Comparison of ENCODE assay signal across 12 cellular contexts in the genomic region with DNA sequence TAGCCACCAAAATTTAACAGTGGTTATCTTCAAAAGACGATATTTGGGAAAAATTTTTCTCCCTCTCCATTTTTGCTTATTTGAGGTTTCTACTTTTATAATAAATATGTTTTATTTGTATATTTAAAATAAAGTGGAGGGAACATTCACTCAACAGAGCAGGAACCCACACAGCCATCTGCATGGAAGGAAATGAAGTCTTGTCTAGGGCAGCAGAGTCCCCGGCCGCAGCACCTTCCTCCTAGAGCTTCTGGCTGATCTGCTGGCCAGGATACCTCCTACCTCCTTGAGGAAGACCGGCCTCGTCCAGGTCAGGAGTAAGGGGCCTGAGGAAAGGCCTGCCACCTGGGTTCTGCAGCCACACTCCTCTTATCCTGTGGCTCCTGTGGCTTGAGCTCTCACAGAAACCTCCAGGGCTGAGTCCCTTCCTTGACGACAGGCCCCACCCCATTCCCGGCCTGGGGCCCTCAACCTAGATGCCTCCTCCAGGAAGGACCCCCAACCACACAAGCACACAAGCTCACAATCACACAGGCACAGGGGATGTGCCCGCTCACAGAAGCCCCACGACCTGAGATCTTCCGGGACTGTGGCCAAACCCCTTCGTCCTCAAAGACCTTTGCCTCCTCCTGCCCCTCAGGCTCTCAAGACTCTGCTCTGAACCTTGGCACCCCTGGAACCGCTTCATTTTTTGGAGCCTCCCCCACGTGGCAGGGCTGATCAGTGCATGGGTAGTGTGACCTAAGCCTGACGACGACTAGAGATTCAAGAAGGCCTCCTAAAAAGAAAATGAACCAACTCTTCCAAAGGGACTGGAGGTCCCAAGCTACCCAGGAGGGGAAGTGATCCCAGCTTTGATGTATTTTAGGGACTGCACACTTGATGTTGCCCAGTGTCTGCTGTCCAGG. TPM values are rescaled to one million over a fixed set of nuclear protein-coding genes. Genes with fewer than 3 reads are reported as not detected.
A peak's percentile ranks its signal among the peaks of the same experiment; 100 is the strongest.
DNase-seq lines count a peak whose midpoint lies in the region; ATAC-seq, FAIRE-seq and TF ChIP-seq lines count a peak whose summit lies in the region.
"Not testable (repeated sequence)": the region's sequence is repeated elsewhere in the genome, so short reads cannot be mapped to it uniquely, and the experiment has no call there.
"Had no signal": no experiment of that assay in that cellular context is flagged by ENCODE, and none has a peak within 500 bp of the region (broad histone marks: within the 10 kb centered on the region; RNA-seq: fewer than 3 reads in every experiment).

No MANE protein-coding gene starts in this region.

- H3K4me2 ChIP-seq in K562 (ENCODE audit: insufficient read depth, low read length) = not testable (repeated sequence)

- WGBS in K562 (ENCODE audit: insufficient coverage, low coverage, missing lambda C conversion rate) = 0% methylated on average over 3 of the region's 15 CpGs

- TF ChIP-seq CTCF in CD8-positive, alpha-beta T cell (IDR thresholded peaks at IDR 0.05); K562 (IDR thresholded peaks at IDR 0.05 in 2 of 3, conservative IDR thresholded peaks at IDR 0.05 in 1 of 3; ENCODE audit: insufficient read depth in 2 of 3, low read depth in 1 of 3, low read length in 3 of 3): not testable (repeated sequence)

- H3K9me3 ChIP-seq in CD8-positive, alpha-beta T cell (ENCODE audit: low read length); K562 (replicated peaks; ENCODE audit: control insufficient read depth, insufficient read depth, low read depth, low read length): not testable (repeated sequence)

- H3K4me3 ChIP-seq in CD8-positive, alpha-beta T cell (ENCODE audit: low read depth, low read length); K562: not testable (repeated sequence)

- H3K27ac ChIP-seq in CD8-positive, alpha-beta T cell (ENCODE audit: low read depth, low read length); K562 (ENCODE audit: extremely low read depth, low read depth, low read length): not testable (repeated sequence)

- DNase-seq in CD8-positive, alpha-beta T cell; GM19239 (ENCODE audit: insufficient read length, low spot score); activated CD8-positive, alpha-beta T cell treated with anti-CD3 and anti-CD28 coated beads, Interleukin-2, amount 10 ng/mL, durations not matched to agents 7 days and 5 days; K562 (ENCODE audit: extremely low read depth in 1 of 4, low spot score in 3 of 4); left lobe of liver (ENCODE audit: low spot score); naive thymus-derived CD8-positive, alpha-beta T cell: not testable (repeated sequence)

- not testable (repeated sequence) for H2AFZ ChIP-seq in K562 (ENCODE audit: low read depth, low read length)

- TF ChIP-seq RAD21 in K562 (CRISPR knock-in tag; conservative IDR thresholded peaks at IDR 0.05 in 1 of 2, IDR thresholded peaks at IDR 0.05 in 1 of 2) = not testable (repeated sequence)

- H3K36me3 ChIP-seq in CD8-positive, alpha-beta T cell (ENCODE audit: insufficient read depth, low read length); K562 (ENCODE audit: control insufficient read depth, insufficient read depth, low read length): not testable (repeated sequence)

- not testable (repeated sequence) for H4K20me1 ChIP-seq in K562 (replicated peaks; ENCODE audit: control insufficient read depth, insufficient read depth, low read length)

- POLR2A ChIA-PET in CD8-positive, alpha-beta T cell (lab: Charles Lee); activated CD8-positive, alpha-beta T cell treated with anti-CD3 and anti-CD28 coated beads, Interleukin-2, amount 10 ng/mL, durations not matched to agents 7 days and 5 days (lab: Charles Lee); K562 (lab: Yijun Ruan, JAX); naive thymus-derived CD8-positive, alpha-beta T cell (lab: Charles Lee): not testable (repeated sequence)

- TF ChIP-seq EP300 in K562 (IDR thresholded peaks at IDR 0.05; ENCODE audit: low read length) = not testable (repeated sequence)

- H3K4me3 Mint-ChIP-seq in CD8-positive, alpha-beta T cell; activated CD8-positive, alpha-beta T cell treated with anti-CD3 and anti-CD28 coated beads, Interleukin-2, amount 10 ng/mL, durations not matched to agents 7 days and 5 days; naive thymus-derived CD8-positive, alpha-beta T cell: not testable (repeated sequence)

- not testable (repeated sequence) for H3K27me3 Mint-ChIP-seq in CD8-positive, alpha-beta T cell (ENCODE audit: low read depth); activated CD8-positive, alpha-beta T cell treated with anti-CD3 and anti-CD28 coated beads, Interleukin-2, amount 10 ng/mL, durations not matched to agents 7 days and 5 days (ENCODE audit: low read depth); naive thymus-derived CD8-positive, alpha-beta T cell

- H3K36me3 Mint-ChIP-seq in CD8-positive, alpha-beta T cell; activated CD8-positive, alpha-beta T cell treated with anti-CD3 and anti-CD28 coated beads, Interleukin-2, amount 10 ng/mL, durations not matched to agents 7 days and 5 days (ENCODE audit: low read depth); naive thymus-derived CD8-positive, alpha-beta T cell: not testable (repeated sequence)

- FAIRE-seq in GM19239 (lab: Jason Lieb, UNC) (peak; percentile 94), K562 (lab: Jason Lieb, UNC) (peak; percentile 95)

- peak; percentile 63 for ATAC-seq in CD8-positive, alpha-beta T cell
- ATAC-seq in activated CD8-positive, alpha-beta T cell treated with anti-CD3 and anti-CD28 coated beads, Interleukin-2, amount 10 ng/mL, durations not matched to agents 7 days and 5 days = peak; percentile 64
- peak; percentile 55 for ATAC-seq in K562
- peak; percentile 59 for ATAC-seq in left lobe of liver
- peak; percentile 44 to 48 for ATAC-seq in naive thymus-derived CD8-positive, alpha-beta T cell

- not testable (repeated sequence) for BruUV-seq in K562 (replicated peaks; lab: Mats Ljungman, UMichigan)

- in situ Hi-C loops in K562 (cut with MboI) = not testable (repeated sequence)

- not testable (repeated sequence) for H3K9me1 ChIP-seq in K562 (ENCODE audit: control insufficient read depth, insufficient read depth, low read length)

- not testable (repeated sequence) for TF ChIP-seq POLR2A in K562 (conservative IDR thresholded peaks at IDR 0.05)

- intact Hi-C loops in CD8-positive, alpha-beta T cell (cut with DNase I, micrococcal nuclease); K562 (cut with micrococcal nuclease): not testable (repeated sequence)

- H3K27me3 ChIP-seq in CD8-positive, alpha-beta T cell (ENCODE audit: insufficient read depth, low read length); K562 (ENCODE audit: control insufficient read depth in 2 of 2, insufficient read depth in 2 of 2, low read length in 2 of 2): not testable (repeated sequence)

- CTCF ChIA-PET in CD8-positive, alpha-beta T cell (lab: Charles Lee); activated CD8-positive, alpha-beta T cell treated with anti-CD3 and anti-CD28 coated beads, Interleukin-2, amount 10 ng/mL, durations not matched to agents 7 days and 5 days (lab: Charles Lee); K562 (lab: Yijun Ruan, JAX; ENCODE audit: low intra/inter-chr PET ratio): not testable (repeated sequence)

- not testable (repeated sequence) for H3K9me3 Mint-ChIP-seq in CD8-positive, alpha-beta T cell; activated CD8-positive, alpha-beta T cell treated with anti-CD3 and anti-CD28 coated beads, Interleukin-2, amount 10 ng/mL, durations not matched to agents 7 days and 5 days (ENCODE audit: insufficient read depth); naive thymus-derived CD8-positive, alpha-beta T cell

- H3K4me1 Mint-ChIP-seq in CD8-positive, alpha-beta T cell (ENCODE audit: low read depth) = not testable (repeated sequence)
- peaks cover 12% of the 10 kb centered on the region for H3K4me1 Mint-ChIP-seq in activated CD8-positive, alpha-beta T cell treated with anti-CD3 and anti-CD28 coated beads, Interleukin-2, amount 10 ng/mL, durations not matched to agents 7 days and 5 days (ENCODE audit: low read depth)
- H3K4me1 Mint-ChIP-seq in naive thymus-derived CD8-positive, alpha-beta T cell = peaks cover 0 to 15% (median 0%) of the 10 kb centered on the region in 4 donors

- H3K4me1 ChIP-seq in CD8-positive, alpha-beta T cell (ENCODE audit: insufficient read depth, low read length); K562 (replicated peaks in 1 of 2; ENCODE audit: control insufficient read depth in 2 of 2, insufficient read depth in 2 of 2, low read length in 2 of 2): not testable (repeated sequence)

- not testable (repeated sequence) for H3K27ac Mint-ChIP-seq in CD8-positive, alpha-beta T cell; activated CD8-positive, alpha-beta T cell treated with anti-CD3 and anti-CD28 coated beads, Interleukin-2, amount 10 ng/mL, durations not matched to agents 7 days and 5 days; naive thymus-derived CD8-positive, alpha-beta T cell

- not testable (repeated sequence) for H3K79me2 ChIP-seq in K562 (ENCODE audit: control insufficient read depth, insufficient read depth, low read length)

- H3K9ac ChIP-seq in K562 (ENCODE audit: insufficient read depth in 1 of 2, low read depth in 2 of 2, low read length in 2 of 2) = not testable (repeated sequence)

RNA-seq across cellular contexts. Expression of gene TASL, which starts 23.0 kb away (rescaled TPM):
- under 1 TPM; 0.22 to 0.31 TPM for total RNA-seq in CD8-positive, alpha-beta T cell
- total RNA-seq in activated CD8-positive, alpha-beta T cell treated with anti-CD3 and anti-CD28 coated beads, Interleukin-2, amount 10 ng/mL, durations not matched to agents 7 days and 5 days = 1 to 10 TPM; 3.0 to 3.1 TPM
- not detected in 2 replicates for total RNA-seq in K562 (2011; cell fraction: chromatin; rRNA removed; ENCODE audit: low replicate concordance)
- not detected in 2 replicates for total RNA-seq in K562 (2011; cell fraction: nucleolus; rRNA removed)
- total RNA-seq in K562 (2011; cell fraction: nucleoplasm; rRNA removed) = not detected in 2 replicates
- total RNA-seq in K562 (2014; rRNA removed) = not detected in 2 replicates
- not detected in 2 replicates for total RNA-seq in K562 (2014; rRNA removed; fragmentation: Illumina TruSeq; extraction: Trizol)
- 0.07 TPM in 1 of 2 replicates, not detected in the other for total RNA-seq in K562 (2015; rRNA removed; fragmentation: Illumina TruSeq; extraction: Trizol)
- total RNA-seq in K562 (2021) = 0.09 TPM in 1 of 2 replicates, not detected in the other
- polyA plus RNA-seq in K562 (2011; rRNA removed) = not detected in 2 replicates
- not detected in 2 replicates for polyA plus RNA-seq in K562 (2011; cell fraction: cytosol; rRNA removed)
- polyA plus RNA-seq in K562 (2011; cell fraction: nucleus; rRNA removed) = not detected in 2 replicates
- polyA plus RNA-seq in K562 (2012) = 0.04 TPM in 2 replicates
- polyA plus RNA-seq in K562 (2014; fragmentation: Illumina TruSeq; extraction: Trizol) = not detected in 2 replicates
- not detected for polyA plus RNA-seq in K562 (2014; fragmentation: Nextera tagmentation; extraction: Ambion mirVana)
- not detected in 2 replicates for polyA plus RNA-seq in K562 (2014; rRNA removed)
- not detected in 2 replicates for polyA minus RNA-seq in K562 (2011; rRNA and poly(A)+ RNA removed)
- polyA minus RNA-seq in K562 (2011; cell fraction: cytosol; rRNA and poly(A)+ RNA removed) = not detected in 2 replicates
- not detected in 2 replicates for polyA minus RNA-seq in K562 (2011; cell fraction: nucleus; rRNA and poly(A)+ RNA removed)
- 0.48 TPM for total RNA-seq in left lobe of liver
- 1 to 10 TPM; 1.7 to 1.8 TPM for total RNA-seq in naive thymus-derived CD8-positive, alpha-beta T cell
- 1 to 10 TPM; 1.1 to 2.9 (median 2.3) TPM for polyA plus RNA-seq in naive thymus-derived CD8-positive, alpha-beta T cell
- total RNA-seq: GM23248, H7, IMR-90 had no signal
- polyA plus RNA-seq: A549, AG04450, BJ, GM23248, IMR-90 had no signal

RNA-seq across cellular contexts. Expression of gene GK, which starts 52.7 kb away (rescaled TPM):
- 1 to 10 TPM in 1 of 2 experiments, under 1 TPM in 1; 0.65 to 1.5 TPM for total RNA-seq in CD8-positive, alpha-beta T cell
- 10 to 100 TPM; 10.7 to 12.0 TPM for total RNA-seq in activated CD8-positive, alpha-beta T cell treated with anti-CD3 and anti-CD28 coated beads, Interleukin-2, amount 10 ng/mL, durations not matched to agents 7 days and 5 days
- 15.1 and 28.4 TPM in 2 replicates for total RNA-seq in K562 (2011; cell fraction: chromatin; rRNA removed; ENCODE audit: low replicate concordance)
- 6.0 and 7.4 TPM in 2 replicates for total RNA-seq in K562 (2011; cell fraction: nucleolus; rRNA removed)
- total RNA-seq in K562 (2011; cell fraction: nucleoplasm; rRNA removed) = 9.8 and 10.3 TPM in 2 replicates
- total RNA-seq in K562 (2014; rRNA removed) (8.1 and 13.3 TPM in 2 replicates), K562 (2014; rRNA removed; fragmentation: Illumina TruSeq; extraction: Trizol) (12.4 and 14.5 TPM in 2 replicates), K562 (2015; rRNA removed; fragmentation: Illumina TruSeq; extraction: Trizol) (12.4 and 13.3 TPM in 2 replicates), K562 (2021) (13.5 and 14.8 TPM in 2 replicates), left lobe of liver (32.9 TPM)
- polyA plus RNA-seq in K562 (2011; rRNA removed) (9.6 and 15.3 TPM in 2 replicates), K562 (2014; fragmentation: Illumina TruSeq; extraction: Trizol) (10.0 and 10.1 TPM in 2 replicates), K562 (2014; fragmentation: Nextera tagmentation; extraction: Ambion mirVana) (10 to 100 TPM in 1 of 2 experiments, 1 to 10 TPM in 1; 8.0 to 12.4 TPM), K562 (2014; rRNA removed) (12.5 and 15.7 TPM in 2 replicates)
- polyA plus RNA-seq in K562 (2011; cell fraction: cytosol; rRNA removed) = 2.3 and 4.2 TPM in 2 replicates
- polyA plus RNA-seq in K562 (2011; cell fraction: nucleus; rRNA removed) = 7.8 and 12.2 TPM in 2 replicates
- polyA plus RNA-seq in K562 (2012) = 9.7 and 16.8 TPM in 2 replicates
- 10.7 and 15.9 TPM in 2 replicates for polyA minus RNA-seq in K562 (2011; rRNA and poly(A)+ RNA removed)
- 5.2 and 5.8 TPM in 2 replicates for polyA minus RNA-seq in K562 (2011; cell fraction: cytosol; rRNA and poly(A)+ RNA removed)
- 8.8 TPM in 2 replicates for polyA minus RNA-seq in K562 (2011; cell fraction: nucleus; rRNA and poly(A)+ RNA removed)
- total RNA-seq in naive thymus-derived CD8-positive, alpha-beta T cell = 1 to 10 TPM; 3.6 to 4.5 TPM
- polyA plus RNA-seq in naive thymus-derived CD8-positive, alpha-beta T cell = 1 to 10 TPM; 2.0 to 3.4 (median 3.3) TPM
